Comparison of ENCODE assay signal across 19 cellular contexts in genomic region chr2:84636080-84636971, GRCh38.
DNase-seq lines count a peak whose midpoint lies in the region; ATAC-seq and TF ChIP-seq lines count a peak whose summit lies in the region.
"Had no signal": no experiment of that assay in that cellular context is flagged by ENCODE, and none has a peak within 500 bp of the region (broad histone marks: within the 10 kb centered on the region; RNA-seq: fewer than 3 reads in every experiment).

No MANE protein-coding gene starts in this region.

- H3K4me1 Mint-ChIP-seq in CD4-positive, CD25-positive, alpha-beta regulatory T cell = peaks cover 0 to 25% (median 1%) of the 10 kb centered on the region in 4 donors
- peaks cover 7% of the 10 kb centered on the region for H3K4me1 Mint-ChIP-seq in Caco-2 (ENCODE audit: low read depth, unreplicated experiment)
- H3K4me1 Mint-ChIP-seq: CD14-positive monocyte had no signal

- H3K27me3 ChIP-seq in CD4-positive, CD25-positive, alpha-beta regulatory T cell (ENCODE audit: control insufficient read depth, insufficient read depth, low read length) = no peaks in the 10 kb centered on the region
- H3K27me3 ChIP-seq in transverse colon = no peaks in the 10 kb centered on the region
- no peaks in the 10 kb centered on the region for H3K27me3 ChIP-seq in Caco-2 (replicated peaks; ENCODE audit: control insufficient read depth, insufficient read depth, low read length)

- no peak for ATAC-seq in CD4-positive, CD25-positive, alpha-beta regulatory T cell (ENCODE audit: low read depth in 2 of 2)
- ATAC-seq in left colon (peak; percentile 90), GM21447 (IDR thresholded peaks at IDR 0.05; ENCODE audit: unreplicated experiment) (no peak)
- ATAC-seq: K562, Right ventricle myocardium inferior had no signal

- H3K36me3 ChIP-seq in CD4-positive, CD25-positive, alpha-beta regulatory T cell (ENCODE audit: control insufficient read depth, insufficient read depth, low read length) = no peaks in the 10 kb centered on the region
- H3K36me3 ChIP-seq in HEK293 (ENCODE audit: control insufficient read depth in 2 of 2, insufficient read depth in 1 of 2, low read length in 2 of 2) = peaks cover 0 to 4% of the 10 kb centered on the region in 2 experiments; a peak in 1 of 3 replicates
- no peaks in the 10 kb centered on the region for H3K36me3 ChIP-seq in transverse colon
- H3K36me3 ChIP-seq in Caco-2 (ENCODE audit: control insufficient read depth, insufficient read depth, low read length) = no peaks in the 10 kb centered on the region

- POLR2A ChIA-PET in HEK293 (lab: Yijun Ruan, JAX) (no interaction called here), Caco-2 (lab: Charles Lee) (no interaction called here)

- intact Hi-C loops in left colon (cut with DNase I, micrococcal nuclease) = no loop called here
- intact Hi-C loops in transverse colon (cut with DNase I; ENCODE audit: low total_unique reads) = no loop called here
- intact Hi-C loops in Caco-2 (cut with micrococcal nuclease; ENCODE audit: unreplicated experiment) = no loop called here

- peak overlapping the region in 2 of 3 donors; percentile 53 to 62 for H3K27ac Mint-ChIP-seq in CD4-positive, CD25-positive, alpha-beta regulatory T cell
- no peak overlapping the region for H3K27ac Mint-ChIP-seq in Caco-2 (ENCODE audit: unreplicated experiment)

- H3K4me3 ChIP-seq in CD4-positive, CD25-positive, alpha-beta regulatory T cell (ENCODE audit: low read depth, low read length) = no peak overlapping the region
- H3K4me3 ChIP-seq in HEK293 (ENCODE audit: low read depth, low read length) (no peak overlapping the region), transverse colon (no peak overlapping the region), Caco-2 (ENCODE audit: low read depth, low read length) (no peak overlapping the region)
- H3K4me3 ChIP-seq: K562 had no signal

- CTCF ChIA-PET in HEK293 (lab: Yijun Ruan, JAX) (no interaction called here), Caco-2 (lab: Charles Lee) (no interaction called here)

- WGBS in transverse colon (ENCODE audit: low coverage in 1 of 2), 2 donors = 60 to 62% methylated on average over 1 to 2 of the region's 2 CpGs

- no peak overlapping the region for H3K27ac ChIP-seq in CD4-positive, CD25-positive, alpha-beta regulatory T cell (ENCODE audit: insufficient read depth, low read length, poor library complexity, severe bottlenecking)
- no peak overlapping the region for H3K27ac ChIP-seq in HEK293 (ENCODE audit: extremely low read depth, low read depth, low read length)
- peak overlapping the region; percentile 55 to 64 (median 61) for H3K27ac ChIP-seq in transverse colon

- peaks cover 3% of the 10 kb centered on the region for H3K36me3 Mint-ChIP-seq in CD4-positive, CD25-positive, alpha-beta regulatory T cell
- H3K36me3 Mint-ChIP-seq in Caco-2 (ENCODE audit: insufficient read depth, unreplicated experiment) = no peaks in the 10 kb centered on the region
- H3K36me3 Mint-ChIP-seq: CD14-positive monocyte had no signal

- no peaks in the 10 kb centered on the region for H3K9me3 Mint-ChIP-seq in CD4-positive, CD25-positive, alpha-beta regulatory T cell
- no peaks in the 10 kb centered on the region for H3K9me3 Mint-ChIP-seq in Caco-2 (ENCODE audit: unreplicated experiment)

- no peaks in the 10 kb centered on the region for H3K27me3 Mint-ChIP-seq in CD4-positive, CD25-positive, alpha-beta regulatory T cell
- H3K27me3 Mint-ChIP-seq in Caco-2 (ENCODE audit: insufficient read depth, unreplicated experiment) = no peaks in the 10 kb centered on the region

- TF ChIP-seq CTCF in HEK293 (tag by site-specific recombination; IDR thresholded peaks at IDR 0.05) (no peak), transverse colon (IDR thresholded peaks at IDR 0.05) (no peak), Caco-2 (IDR thresholded peaks at IDR 0.05; ENCODE audit: insufficient read depth in 1 of 2, low read depth in 1 of 2, low read length in 1 of 2, severe bottlenecking in 1 of 2, unreplicated experiment in 1 of 2) (no peak)

- in situ Hi-C loops in transverse colon (cut with MboI; ENCODE audit: low pct_ligation_motif_present in 1 of 4, low pct_unique_long_range_greater_than_20kb in 1 of 4, low sequenced_read_pairs in 3 of 4) = no loop called here

- no peak overlapping the region for H3K4me3 Mint-ChIP-seq in CD4-positive, CD25-positive, alpha-beta regulatory T cell
- H3K4me3 Mint-ChIP-seq in Caco-2 (ENCODE audit: unreplicated experiment) = no peak overlapping the region
- H3K4me3 Mint-ChIP-seq: CD14-positive monocyte had no signal

- TF ChIP-seq EP300 in transverse colon (IDR thresholded peaks at IDR 0.05; ENCODE audit: low read depth) = no peak

- BruUV-seq in Caco-2 (replicated peaks; lab: Mats Ljungman, UMichigan) = no TSS peak

- no peak for TF ChIP-seq POLR2A in transverse colon (IDR thresholded peaks at IDR 0.05)

- H3K4me1 ChIP-seq in CD4-positive, CD25-positive, alpha-beta regulatory T cell (ENCODE audit: control insufficient read depth, insufficient read depth, low read length, poor library complexity, severe bottlenecking) = no peaks in the 10 kb centered on the region
- H3K4me1 ChIP-seq in HEK293 (ENCODE audit: control insufficient read depth, insufficient read depth, low read length) (no peaks in the 10 kb centered on the region), transverse colon (peaks cover 0 to 13% (median 9%) of the 10 kb centered on the region in 4 donors), Caco-2 (no peaks in the 10 kb centered on the region)

- H3K9me3 ChIP-seq in CD4-positive, CD25-positive, alpha-beta regulatory T cell (ENCODE audit: control insufficient read depth in 2 of 2, low read length in 2 of 2) = no peaks in the 10 kb centered on the region
- H3K9me3 ChIP-seq in HEK293 (ENCODE audit: control insufficient read depth, insufficient read depth, low read depth, low read length) (no peaks in the 10 kb centered on the region), transverse colon (no peaks in the 10 kb centered on the region), Caco-2 (no peaks in the 10 kb centered on the region)

- DNase-seq in CD4-positive, CD25-positive, alpha-beta regulatory T cell = no peak
- peak; percentile 36 to 48 for DNase-seq in left colon
- peak; percentile 46 for DNase-seq in transverse colon
- no peak for DNase-seq in Caco-2
- DNase-seq in activated CD8-positive, alpha-beta memory T cell treated with anti-CD3 and anti-CD28 coated beads, Interleukin-2, amount 50 U/mL, for 48 hours = no peak
- DNase-seq: DMS 273 treated with DMSO at 0.1 percent for 48 hours, GF-D8, MV-4-11, NCI-H1417, NCI-H187, NCI-H2107, NCI-H2227 treated with DMSO at 0.1 percent for 48 hours, NCI-H510A treated with DMSO at 0.1 percent for 48 hours, NCI-H774 had no signal

TF ChIP-seq in HEK293, 187 proteins besides CTCF, POLR2A, EP300 and RAD21:
- peak; percentile 89 for TF ChIP-seq SCRT1 (tag by site-specific recombination; IDR thresholded peaks at IDR 0.05; ENCODE audit: borderline replicate concordance)
- TF ChIP-seq MZF1 (tag by site-specific recombination; IDR thresholded peaks at IDR 0.05; ENCODE audit: borderline replicate concordance) = no peak
- peak; percentile 94 for TF ChIP-seq SCRT2 (tag by site-specific recombination; IDR thresholded peaks at IDR 0.05)
- TF ChIP-seq ZNF670 (tag by site-specific recombination; IDR thresholded peaks at IDR 0.05; ENCODE audit: low read depth) = no peak

Comparison
In these comparisons a context has a peak if more than half of its experiments do, and no peak if none do; other contexts are left out.
1. DNase-seq: peak in left colon (2 of 2) and transverse colon (single experiment); none in CD4-positive, CD25-positive, alpha-beta regulatory T cell (0 of 3), Caco-2 (0 of 2) and activated CD8-positive, alpha-beta memory T cell treated with anti-CD3 and anti-CD28 coated beads, Interleukin-2, amount 50 U/mL, for 48 hours (single experiment).
2. H3K27ac ChIP-seq: peak in transverse colon (4 of 4); none in CD4-positive, CD25-positive, alpha-beta regulatory T cell (single experiment) and HEK293 (single experiment).